In genomic region chr14:104722938-104723650, GRCh38 we compare ENCODE assay signal across 2 cellular contexts.
TF ChIP-seq lines count a peak whose summit lies in the region.

No MANE protein-coding gene starts in this region.

TF ChIP-seq in A549, 52 proteins besides CTCF, POLR2A, EP300 and RAD21:
- no peak for TF ChIP-seq HEYL (CRISPR knock-in tag; IDR thresholded peaks at IDR 0.05)
- no peak for TF ChIP-seq ZFP36 (IDR thresholded peaks at IDR 0.05; ENCODE audit: borderline replicate concordance, partially characterized antibody)
- TF ChIP-seq, protein P1, sequence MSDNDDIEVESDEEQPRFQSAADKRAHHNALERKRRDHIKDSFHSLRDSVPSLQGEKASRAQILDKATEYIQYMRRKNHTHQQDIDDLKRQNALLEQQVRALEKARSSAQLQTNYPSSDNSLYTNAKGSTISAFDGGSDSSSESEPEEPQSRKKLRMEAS (IDR thresholded peaks at IDR 0.05): no peak
- TF ChIP-seq MAFK (IDR thresholded peaks at IDR 0.05; ENCODE audit: partially characterized antibody): no peak
- no peak for TF ChIP-seq KDM1A (IDR thresholded peaks at IDR 0.05; ENCODE audit: low read depth)
- no peak for TF ChIP-seq JUN (IDR thresholded peaks at IDR 0.05)
- no peak for TF ChIP-seq ZNF302 (CRISPR knock-in tag; IDR thresholded peaks at IDR 0.05)

TF ChIP-seq in neural cell, 6 proteins besides CTCF, POLR2A, EP300 and RAD21:
- TF ChIP-seq MXI1 (conservative IDR thresholded peaks at IDR 0.05; ENCODE audit: poor library complexity, severe bottlenecking): no peak
TF ChIP-seq in neural cell: peak in this region for 0.
